1 cellular context compared by ENCODE assay signal in genomic region chr3:105401254-105401653, GRCh38.
TF ChIP-seq lines count a peak whose summit lies in the region.

No MANE protein-coding gene starts in this region.

TF ChIP-seq in HCT116, 20 proteins besides CTCF, POLR2A, EP300 and RAD21 (continued from another document):
- TF ChIP-seq FOSL1 (IDR thresholded peaks at IDR 0.05; ENCODE audit: low read depth) (no peak), CEBPB (IDR thresholded peaks at IDR 0.05; ENCODE audit: low read depth) (no peak), EZH2phosphoT487 (IDR thresholded peaks at IDR 0.05; ENCODE audit: borderline replicate concordance) (no peak), ZFX (IDR thresholded peaks at IDR 0.05) (no peak), ATF3 (IDR thresholded peaks at IDR 0.05) (no peak)
